Comparison of ENCODE assay signal across 1 cellular context in the genomic region with DNA sequence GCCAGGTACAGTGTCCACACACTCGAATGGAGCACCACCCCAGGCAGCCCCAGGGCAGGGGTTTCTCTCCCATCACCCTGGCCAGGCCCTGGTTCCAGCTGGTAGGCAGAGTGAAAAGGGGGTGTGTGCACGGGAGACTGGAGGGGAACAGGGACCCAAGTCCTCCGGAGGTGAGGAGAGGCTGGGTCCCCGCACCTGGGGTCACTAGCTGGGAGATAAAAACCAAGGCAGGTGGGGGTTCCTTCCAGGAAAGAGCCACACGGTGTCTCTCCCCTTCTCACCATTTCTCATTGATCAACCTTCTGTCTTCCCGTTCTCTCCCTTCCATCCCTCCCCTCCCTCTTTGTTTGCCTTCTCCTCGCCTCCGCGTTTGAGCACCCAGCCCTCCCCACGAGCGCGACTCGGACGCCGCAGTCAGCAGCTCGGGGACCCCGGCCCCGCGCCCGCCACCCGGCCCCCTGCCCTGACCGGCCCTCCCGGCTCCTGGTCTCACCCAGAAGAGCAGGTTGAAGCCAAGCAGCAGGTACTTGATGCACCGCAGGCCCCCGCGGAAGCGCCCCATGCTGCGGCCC.
TF ChIP-seq lines count a peak whose summit lies in the region.

No MANE protein-coding gene starts in this region.

TF ChIP-seq in WTC11, 78 proteins besides CTCF, POLR2A, EP300 and RAD21 (continued from another document):
- TF ChIP-seq, protein P1, sequence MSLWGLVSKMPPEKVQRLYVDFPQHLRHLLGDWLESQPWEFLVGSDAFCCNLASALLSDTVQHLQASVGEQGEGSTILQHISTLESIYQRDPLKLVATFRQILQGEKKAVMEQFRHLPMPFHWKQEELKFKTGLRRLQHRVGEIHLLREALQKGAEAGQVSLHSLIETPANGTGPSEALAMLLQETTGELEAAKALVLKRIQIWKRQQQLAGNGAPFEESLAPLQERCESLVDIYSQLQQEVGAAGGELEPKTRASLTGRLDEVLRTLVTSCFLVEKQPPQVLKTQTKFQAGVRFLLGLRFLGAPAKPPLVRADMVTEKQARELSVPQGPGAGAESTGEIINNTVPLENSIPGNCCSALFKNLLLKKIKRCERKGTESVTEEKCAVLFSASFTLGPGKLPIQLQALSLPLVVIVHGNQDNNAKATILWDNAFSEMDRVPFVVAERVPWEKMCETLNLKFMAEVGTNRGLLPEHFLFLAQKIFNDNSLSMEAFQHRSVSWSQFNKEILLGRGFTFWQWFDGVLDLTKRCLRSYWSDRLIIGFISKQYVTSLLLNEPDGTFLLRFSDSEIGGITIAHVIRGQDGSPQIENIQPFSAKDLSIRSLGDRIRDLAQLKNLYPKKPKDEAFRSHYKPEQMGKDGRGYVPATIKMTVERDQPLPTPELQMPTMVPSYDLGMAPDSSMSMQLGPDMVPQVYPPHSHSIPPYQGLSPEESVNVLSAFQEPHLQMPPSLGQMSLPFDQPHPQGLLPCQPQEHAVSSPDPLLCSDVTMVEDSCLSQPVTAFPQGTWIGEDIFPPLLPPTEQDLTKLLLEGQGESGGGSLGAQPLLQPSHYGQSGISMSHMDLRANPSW (CRISPR knock-in tag; conservative IDR thresholded peaks at IDR 0.05; ENCODE audit: low read depth): no peak
- TF ChIP-seq GABPB1 (CRISPR knock-in tag; IDR thresholded peaks at IDR 0.05) (no peak), OVOL2 (CRISPR knock-in tag; IDR thresholded peaks at IDR 0.05; ENCODE audit: borderline replicate concordance) (no peak), ZNF416 (CRISPR knock-in tag; IDR thresholded peaks at IDR 0.05) (no peak), TEAD1 (CRISPR knock-in tag; IDR thresholded peaks at IDR 0.05) (no peak), GTF2I (CRISPR knock-in tag; conservative IDR thresholded peaks at IDR 0.05) (no peak), PRRX2 (CRISPR knock-in tag; IDR thresholded peaks at IDR 0.05) (no peak), ZNF671 (CRISPR knock-in tag; IDR thresholded peaks at IDR 0.05) (no peak)
- TF ChIP-seq, protein P2, sequence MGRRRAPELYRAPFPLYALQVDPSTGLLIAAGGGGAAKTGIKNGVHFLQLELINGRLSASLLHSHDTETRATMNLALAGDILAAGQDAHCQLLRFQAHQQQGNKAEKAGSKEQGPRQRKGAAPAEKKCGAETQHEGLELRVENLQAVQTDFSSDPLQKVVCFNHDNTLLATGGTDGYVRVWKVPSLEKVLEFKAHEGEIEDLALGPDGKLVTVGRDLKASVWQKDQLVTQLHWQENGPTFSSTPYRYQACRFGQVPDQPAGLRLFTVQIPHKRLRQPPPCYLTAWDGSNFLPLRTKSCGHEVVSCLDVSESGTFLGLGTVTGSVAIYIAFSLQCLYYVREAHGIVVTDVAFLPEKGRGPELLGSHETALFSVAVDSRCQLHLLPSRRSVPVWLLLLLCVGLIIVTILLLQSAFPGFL (CRISPR knock-in tag; IDR thresholded peaks at IDR 0.05; ENCODE audit: borderline replicate concordance): no peak
